ENCODE assay signal across 10 cellular contexts in the genomic region with DNA sequence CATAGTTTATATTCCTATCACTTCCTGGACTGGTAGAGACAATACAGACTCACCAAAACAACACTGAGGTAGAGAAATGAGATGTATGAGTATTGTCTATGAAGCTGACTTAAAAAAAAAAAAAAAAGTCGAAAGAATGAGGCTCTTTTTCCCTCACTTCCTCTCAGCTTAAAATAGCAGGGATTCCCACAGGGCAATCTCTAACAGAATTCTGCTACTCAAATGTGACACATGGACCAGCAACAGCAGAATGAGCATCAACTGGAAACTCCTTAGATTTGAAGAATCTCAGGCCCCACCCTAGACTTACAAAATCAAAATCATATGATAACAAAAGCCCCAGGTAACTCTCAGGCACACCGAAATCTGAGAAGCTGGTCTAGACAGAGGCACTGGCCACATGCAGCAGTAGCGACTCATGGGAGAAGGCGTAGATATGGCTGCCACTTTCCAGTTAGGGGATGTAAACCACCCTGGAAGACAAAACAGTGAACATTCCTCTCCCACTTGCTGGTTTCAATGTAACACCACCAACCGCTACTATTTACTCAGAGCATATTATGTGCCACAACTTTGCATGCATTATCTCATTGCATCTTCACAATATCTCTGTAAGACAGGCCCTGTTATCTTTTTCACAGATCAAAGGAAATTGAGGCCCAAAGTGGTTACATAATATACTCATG.
DNase-seq lines count a peak whose midpoint lies in the region; ATAC-seq, FAIRE-seq and TF ChIP-seq lines count a peak whose summit lies in the region.
"Had no signal": no experiment of that assay in that cellular context is flagged by ENCODE, and none has a peak within 500 bp of the region (broad histone marks: within the 10 kb centered on the region; RNA-seq: fewer than 3 reads in every experiment).

No MANE protein-coding gene starts in this region.

- peak overlapping the region; percentile 27 for H3K4me2 ChIP-seq in GM23338
- H3K4me2 ChIP-seq in HepG2 (ENCODE audit: low read depth, low read length): no peak overlapping the region

- no peak overlapping the region for H3K4me3 ChIP-seq in GM23338
- H3K4me3 ChIP-seq in HepG2 (replicated peaks in 1 of 3; ENCODE audit: insufficient read depth in 1 of 3, low read depth in 2 of 3, low read length in 3 of 3): no peak overlapping the region
- H3K4me3 ChIP-seq: tibial nerve had no signal

- peaks cover 25% of the 10 kb centered on the region for H3K4me1 ChIP-seq in GM23338 (ENCODE audit: insufficient read depth)
- peaks cover 17% of the 10 kb centered on the region for H3K4me1 ChIP-seq in HepG2 (ENCODE audit: insufficient read depth, low read length)

- 0 out of 2 replicates have a peak, but pooled peaks cover 9% of the 10 kb centered on the region for H3K9me2 ChIP-seq in GM23338 (ENCODE audit: insufficient read depth)

- DNase-seq in AG20443 (ENCODE audit: low spot score) (peak; percentile 26), GM23338 (ENCODE audit: low spot score) (peak; percentile 37), iris pigment epithelial cell (ENCODE audit: low read depth) (peak; percentile 67), HepG2 (ENCODE audit: low spot score) (no peak)
- DNase-seq in activated T-cell treated with anti-CD3 and anti-CD28 coated beads, Interleukin-2, amount 50 U/mL, for 48 hours: peak; percentile 25 to 29
- DNase-seq: NCI-H1417 had no signal

- H3K9ac ChIP-seq in HepG2 (ENCODE audit: insufficient read depth, low read depth, low read length): no peak overlapping the region

- WGBS in HepG2 (ENCODE audit: low lambda C conversion rate): 87% methylated on average over 5 of the region's 5 CpGs

- POLR2A ChIA-PET in HepG2 (lab: Yijun Ruan, JAX): no interaction called here

- no peak overlapping the region for H2AFZ ChIP-seq in GM23338
- no peak overlapping the region for H2AFZ ChIP-seq in HepG2 (ENCODE audit: low read length)

- H3K27ac Mint-ChIP-seq in GM23338: peak overlapping the region; percentile 66; the same call in 1 of the 2 replicates

- H3K27me3 ChIP-seq in GM23338 (ENCODE audit: insufficient read depth) (no peaks in the 10 kb centered on the region), HepG2 (ENCODE audit: control insufficient read depth in 1 of 2, insufficient read depth in 2 of 2, low read length in 2 of 2) (no peaks in the 10 kb centered on the region)
- H3K27me3 ChIP-seq: tibial nerve had no signal

- no TSS peak for BruUV-seq in HepG2 (replicated peaks; lab: Mats Ljungman, UMichigan)

- peaks cover 4% of the 10 kb centered on the region for H4K20me1 ChIP-seq in GM23338 (replicated peaks; ENCODE audit: insufficient read depth)
- H4K20me1 ChIP-seq in HepG2 (ENCODE audit: insufficient read depth, low read length): no peaks in the 10 kb centered on the region

- peaks cover 4% of the 10 kb centered on the region; the same call in 2 of the 3 replicates for H3K36me3 Mint-ChIP-seq in GM23338 (ENCODE audit: low read depth)

- peaks cover 41% of the 10 kb centered on the region for H3K4me1 Mint-ChIP-seq in GM23338

- no peak for FAIRE-seq in HepG2 (lab: Jason Lieb, UNC)

- in situ Hi-C loops in HepG2 (cut with HindIII; ENCODE audit: extremely low pct_ligation_motif_present, low pct_unique_long_range_greater_than_20kb): no loop called here

- ATAC-seq in GM23338 (peak; percentile 75), HG03135 (IDR thresholded peaks at IDR 0.05; ENCODE audit: unreplicated experiment) (no peak), GM19351 (IDR thresholded peaks at IDR 0.05; ENCODE audit: unreplicated experiment) (no peak), HepG2 (no peak), GM18511 (IDR thresholded peaks at IDR 0.05; ENCODE audit: unreplicated experiment) (no peak)

- no peak for TF ChIP-seq EP300 in HepG2 (IDR thresholded peaks at IDR 0.05; ENCODE audit: low read depth in 2 of 2, low read length in 2 of 2)
- no peak for TF ChIP-seq EP300 in HepG2 (CRISPR knock-in tag; IDR thresholded peaks at IDR 0.05; ENCODE audit: borderline replicate concordance)

- H3K9me3 ChIP-seq in HepG2 (ENCODE audit: low read length): no peaks in the 10 kb centered on the region
- H3K9me3 ChIP-seq: tibial nerve had no signal

- peaks cover 89% of the 10 kb centered on the region for H3K79me2 ChIP-seq in GM23338 (replicated peaks; ENCODE audit: insufficient read depth)
- peaks cover 14% of the 10 kb centered on the region for H3K79me2 ChIP-seq in HepG2 (ENCODE audit: insufficient read depth, low read length)

- no peak for TF ChIP-seq POLR2A in HepG2 (IDR thresholded peaks at IDR 0.05; ENCODE audit: insufficient read depth in 1 of 2, low read depth in 2 of 2, low read length in 2 of 2)

- H3K9me3 Mint-ChIP-seq in GM23338: no peaks in the 10 kb centered on the region

- H3K36me3 ChIP-seq in GM23338 (ENCODE audit: insufficient read depth) (no peaks in the 10 kb centered on the region), HepG2 (replicated peaks in 1 of 2; ENCODE audit: control insufficient read depth in 1 of 2, insufficient read depth in 2 of 2, low read length in 2 of 2) (no peaks in the 10 kb centered on the region; a peak in 2 of 5 replicates)
- H3K36me3 ChIP-seq: tibial nerve had no signal

- peak overlapping the region; percentile 69; the same call in 1 of the 2 replicates for H3K27ac ChIP-seq in GM23338 (ENCODE audit: low read depth)
- no peak overlapping the region for H3K27ac ChIP-seq in HepG2 (ENCODE audit: extremely low read length, insufficient read depth, low read length)

- TF ChIP-seq RAD21 in HepG2 (CRISPR knock-in tag; IDR thresholded peaks at IDR 0.05): no peak

- no peak overlapping the region for H3K4me3 Mint-ChIP-seq in GM23338

- H3F3A ChIP-seq in GM23338 (replicated peaks; ENCODE audit: low read depth): no peaks in the 10 kb centered on the region

- H3K27me3 Mint-ChIP-seq in GM23338 (ENCODE audit: insufficient read depth, low read depth, poor library complexity): peaks cover 5% of the 10 kb centered on the region

- TF ChIP-seq CTCF in GM23338 (conservative IDR thresholded peaks at IDR 0.05; ENCODE audit: low read depth in 2 of 2) (no peak), HepG2 (CRISPR knock-in tag; IDR thresholded peaks at IDR 0.05) (no peak)

- CTCF ChIA-PET in HepG2 (lab: Yijun Ruan, JAX; ENCODE audit: low intra/inter-chr PET ratio, low total read pairs): no interaction called here

- intact Hi-C loops in HepG2 (cut with micrococcal nuclease; ENCODE audit: unreplicated experiment): no loop called here

TF ChIP-seq in GM23338, 12 proteins besides CTCF, POLR2A, EP300 and RAD21 (continues in another document):
- TF ChIP-seq CREB1 (CRISPR knock-in tag; IDR thresholded peaks at IDR 0.05; ENCODE audit: low read depth) (no peak), ZNF331 (CRISPR knock-in tag; IDR thresholded peaks at IDR 0.05; ENCODE audit: low read depth) (no peak), POLR2AphosphoS5 (IDR thresholded peaks at IDR 0.05; ENCODE audit: low read depth) (no peak), ZNF114 (CRISPR knock-in tag; IDR thresholded peaks at IDR 0.05) (no peak), EZH2 (IDR thresholded peaks at IDR 0.05; ENCODE audit: low read depth, unreplicated experiment) (no peak)
- TF ChIP-seq, protein P1, sequence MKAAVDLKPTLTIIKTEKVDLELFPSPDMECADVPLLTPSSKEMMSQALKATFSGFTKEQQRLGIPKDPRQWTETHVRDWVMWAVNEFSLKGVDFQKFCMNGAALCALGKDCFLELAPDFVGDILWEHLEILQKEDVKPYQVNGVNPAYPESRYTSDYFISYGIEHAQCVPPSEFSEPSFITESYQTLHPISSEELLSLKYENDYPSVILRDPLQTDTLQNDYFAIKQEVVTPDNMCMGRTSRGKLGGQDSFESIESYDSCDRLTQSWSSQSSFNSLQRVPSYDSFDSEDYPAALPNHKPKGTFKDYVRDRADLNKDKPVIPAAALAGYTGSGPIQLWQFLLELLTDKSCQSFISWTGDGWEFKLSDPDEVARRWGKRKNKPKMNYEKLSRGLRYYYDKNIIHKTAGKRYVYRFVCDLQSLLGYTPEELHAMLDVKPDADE (IDR thresholded peaks at IDR 0.05): no peak

TF ChIP-seq in HepG2, 621 proteins besides CTCF, POLR2A, EP300 and RAD21:
- TF ChIP-seq ZNF546 (CRISPR knock-in tag; conservative IDR thresholded peaks at IDR 0.05) (no peak), HOXA9 (CRISPR knock-in tag; IDR thresholded peaks at IDR 0.05; ENCODE audit: borderline replicate concordance) (no peak), ZNF589 (CRISPR knock-in tag; conservative IDR thresholded peaks at IDR 0.05) (no peak), POGK (CRISPR knock-in tag; conservative IDR thresholded peaks at IDR 0.05) (no peak), ZBTB7A (CRISPR knock-in tag; IDR thresholded peaks at IDR 0.05) (no peak), SIX1 (CRISPR knock-in tag; IDR thresholded peaks at IDR 0.05; ENCODE audit: borderline replicate concordance) (no peak), ZSCAN25 (CRISPR knock-in tag; IDR thresholded peaks at IDR 0.05) (no peak), RFX3 (CRISPR knock-in tag; IDR thresholded peaks at IDR 0.05) (no peak), E2F1 (CRISPR knock-in tag; IDR thresholded peaks at IDR 0.05) (no peak)
- TF ChIP-seq, protein P2, sequence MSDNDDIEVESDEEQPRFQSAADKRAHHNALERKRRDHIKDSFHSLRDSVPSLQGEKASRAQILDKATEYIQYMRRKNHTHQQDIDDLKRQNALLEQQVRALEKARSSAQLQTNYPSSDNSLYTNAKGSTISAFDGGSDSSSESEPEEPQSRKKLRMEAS (IDR thresholded peaks at IDR 0.05): no peak
TF ChIP-seq in HepG2: peak in this region for 0.
